Comparison of ENCODE assay signal across 35 cellular contexts in the genomic region with DNA sequence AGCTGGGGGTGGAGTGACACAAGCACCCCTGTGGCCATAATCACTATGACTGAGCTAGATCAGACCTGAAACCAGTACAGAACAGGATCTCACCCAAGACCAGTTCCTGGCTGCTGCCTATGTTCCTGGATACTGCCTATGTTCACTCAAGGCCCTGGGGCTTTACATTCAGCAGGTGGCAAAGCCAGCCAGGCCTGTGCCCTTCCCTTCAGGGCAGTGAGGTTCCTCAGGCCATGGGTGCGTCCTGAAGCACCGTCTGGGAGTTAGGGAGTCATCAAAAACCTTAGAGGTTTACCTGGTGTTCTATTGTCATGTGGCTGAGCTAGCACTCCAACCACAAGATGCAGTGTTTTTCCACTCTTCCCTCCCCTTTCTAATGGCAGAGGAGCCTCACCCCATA.
"Had no signal": no experiment of that assay in that cellular context is flagged by ENCODE, and none has a peak within 500 bp of the region (broad histone marks: within the 10 kb centered on the region; RNA-seq: fewer than 3 reads in every experiment).

No MANE protein-coding gene starts in this region.

- DNase-seq: Karpas-422, Kasumi-1, MG63, MM.1S, MV-4-11, NCI-H1048, NCI-H1092, NCI-H1092 treated with DMSO at 0.1 percent for 48 hours, NCI-H1105, NCI-H1105 treated with DMSO at 0.1 percent for 48 hours, NCI-H1417, NCI-H1417 treated with DMSO at 0.1 percent for 48 hours, NCI-H1436, NCI-H1436 treated with DMSO at 0.1 percent for 48 hours, NCI-H146, NCI-H1694, NCI-H1694 treated with DMSO at 0.1 percent for 48 hours, NCI-H187, NCI-H187 treated with DMSO at 0.1 percent for 48 hours, NCI-H1930, NCI-H2029, NCI-H2029 treated with DMSO at 0.1 percent for 48 hours, NCI-H2081, NCI-H2081 treated with DMSO at 0.1 percent for 48 hours, NCI-H2107, NCI-H2171, NCI-H2171 treated with DMSO at 0.1 percent for 48 hours, NCI-H2227 treated with DMSO at 0.1 percent for 48 hours, NCI-H226, NCI-H345, NCI-H446, NCI-H446 treated with DMSO at 0.1 percent for 48 hours, NCI-H510A, NCI-H510A treated with DMSO at 0.1 percent for 48 hours, NCI-H524 had no signal
